Comparison of ENCODE assay signal across 1 cellular context in genomic region chr5:3609120-3609681, GRCh38.
TF ChIP-seq lines count a peak whose summit lies in the region.

No MANE protein-coding gene starts in this region.

TF ChIP-seq in IMR-90, 13 proteins besides CTCF, POLR2A, EP300 and RAD21 (continued from another document):
- TF ChIP-seq USF2 (IDR thresholded peaks at IDR 0.05; ENCODE audit: low read depth, low read length): no peak
- no peak for TF ChIP-seq SMC3 (IDR thresholded peaks at IDR 0.05; ENCODE audit: low read depth, low read length)
